In genomic region chr7:130352335-130353074, GRCh38 we compare ENCODE assay signal across 9 cellular contexts. TPM values are rescaled to one million over a fixed set of nuclear protein-coding genes. Genes with fewer than 3 reads are reported as not detected.
DNase-seq lines count a peak whose midpoint lies in the region; ATAC-seq and TF ChIP-seq lines count a peak whose summit lies in the region.
"Had no signal": no experiment of that assay in that cellular context is flagged by ENCODE, and none has a peak within 500 bp of the region (broad histone marks: within the 10 kb centered on the region; RNA-seq: fewer than 3 reads in every experiment).

No MANE protein-coding gene starts in this region.

- CTCF ChIA-PET in AG04450 (lab: Charles Lee): interaction anchor here (0.7 kb wide), 1 partner anchor 109 kb away, joined by 4 read pairs; no protein-coding TSS in a partner anchor

- H3K27ac Mint-ChIP-seq in chondrocyte (ENCODE audit: unreplicated experiment): peak overlapping the region; percentile 80
- H3K27ac Mint-ChIP-seq: CD8-positive, alpha-beta T cell had no signal

- TF ChIP-seq CTCF in AG04450 (IDR thresholded peaks at IDR 0.05; ENCODE audit: low read depth, low read length) (no peak), chondrocyte (IDR thresholded peaks at IDR 0.05) (no peak)

- H3K9me3 ChIP-seq in AG04450 (ENCODE audit: control insufficient read depth, insufficient read depth, low read length) (no peaks in the 10 kb centered on the region; the same call in 1 of the 2 replicates), muscle layer of duodenum (ENCODE audit: control insufficient read depth in 1 of 2, low read length in 2 of 2) (no peaks in the 10 kb centered on the region)

- H3K27me3 ChIP-seq in AG04450 (ENCODE audit: control insufficient read depth, insufficient read depth, low read length): no peaks in the 10 kb centered on the region
- H3K27me3 ChIP-seq in muscle layer of duodenum (ENCODE audit: low read depth, low read length): no peaks in the 10 kb centered on the region

- no peak for DNase-seq in AG04450 (ENCODE audit: low read depth, low spot score)
- DNase-seq in NCI-H187 (lab: John Stamatoyannopoulos, UW): peak; percentile 93 to 96
- DNase-seq in chondrocyte (ENCODE audit: low spot score): no peak
- no peak for DNase-seq in midbrain (lab: John Stamatoyannopoulos, UW)
- DNase-seq: CD8-positive, alpha-beta T cell had no signal

- H3K4me3 Mint-ChIP-seq in chondrocyte (ENCODE audit: unreplicated experiment): no peak overlapping the region
- H3K4me3 Mint-ChIP-seq: CD8-positive, alpha-beta T cell had no signal

- peaks cover 0 to 17% of the 10 kb centered on the region in 2 donors for H3K4me1 ChIP-seq in muscle layer of duodenum (ENCODE audit: control insufficient read depth in 1 of 2, insufficient read depth in 2 of 2, low read length in 2 of 2)

- ATAC-seq in GM21528 (IDR thresholded peaks at IDR 0.05; ENCODE audit: low FRiP score, unreplicated experiment): no peak
- ATAC-seq in GM21360 (IDR thresholded peaks at IDR 0.05; ENCODE audit: unreplicated experiment): no peak
- no peak for ATAC-seq in GM18909 (IDR thresholded peaks at IDR 0.05; ENCODE audit: poor library complexity, unreplicated experiment)
- ATAC-seq: CD8-positive, alpha-beta T cell had no signal

- peaks cover 63% of the 10 kb centered on the region for H3K4me1 Mint-ChIP-seq in chondrocyte (ENCODE audit: low read depth)

- H3K27me3 Mint-ChIP-seq in chondrocyte (ENCODE audit: low read depth): no peaks in the 10 kb centered on the region

- H3K4me3 ChIP-seq in AG04450 (ENCODE audit: low read depth, low read length) (peak overlapping the region; percentile 41), muscle layer of duodenum (ENCODE audit: low read depth in 1 of 2, low read length in 2 of 2) (no peak overlapping the region)

- H3K36me3 Mint-ChIP-seq in chondrocyte (ENCODE audit: low read depth): no peaks in the 10 kb centered on the region
- H3K36me3 Mint-ChIP-seq: CD8-positive, alpha-beta T cell had no signal

- no peaks in the 10 kb centered on the region for H3K9me3 Mint-ChIP-seq in chondrocyte (ENCODE audit: low read depth)
- H3K9me3 Mint-ChIP-seq: CD8-positive, alpha-beta T cell had no signal

- H3K27ac ChIP-seq in AG04450 (ENCODE audit: low read depth, low read length) (peak overlapping the region; percentile 65), muscle layer of duodenum (ENCODE audit: low read length) (peak overlapping the region; percentile 58)

- H3K36me3 ChIP-seq in muscle layer of duodenum (ENCODE audit: control insufficient read depth in 1 of 2, insufficient read depth in 2 of 2, low read length in 2 of 2): no peaks in the 10 kb centered on the region

- POLR2A ChIA-PET in AG04450 (lab: Yijun Ruan, JAX): interaction anchor here (0.7 to 1.4 kb wide), 3 partner anchors 11 to 147 kb away, joined by 3 to 5 read pairs (median 3); partner anchors contain the start of gene TMEM209

RNA-seq across cellular contexts. Expression of gene CPA5, which starts 7.9 kb away (rescaled TPM):
- 0.14 and 0.16 TPM in 2 replicates for polyA plus RNA-seq in AG04450 (2011; rRNA removed)
- polyA minus RNA-seq in AG04450 (2011; rRNA and poly(A)+ RNA removed): 0.23 TPM in 1 of 2 replicates, not detected in the other
- not detected in 3 replicates for total RNA-seq in chondrocyte
- total RNA-seq: CD8-positive, alpha-beta T cell had no signal

RNA-seq across cellular contexts. Expression of gene CPA1, which starts 27.8 kb away (rescaled TPM):
- polyA plus RNA-seq in AG04450 (2011; rRNA removed): 0.07 and 0.09 TPM in 2 replicates
- polyA minus RNA-seq in AG04450 (2011; rRNA and poly(A)+ RNA removed): not detected in 2 replicates
- total RNA-seq in chondrocyte: 0.20 TPM in 1 of 3 replicates, not detected in the others
- total RNA-seq: CD8-positive, alpha-beta T cell had no signal

RNA-seq across cellular contexts. Expression of gene CPA4, which starts 59.5 kb away (rescaled TPM):
- 65.7 and 71.8 TPM in 2 replicates for polyA plus RNA-seq in AG04450 (2011; rRNA removed)
- polyA minus RNA-seq in AG04450 (2011; rRNA and poly(A)+ RNA removed): 58.9 and 61.8 TPM in 2 replicates
- 2.1 to 10.3 TPM (median 7.9 TPM) in 3 replicates for total RNA-seq in chondrocyte
- total RNA-seq: CD8-positive, alpha-beta T cell had no signal

Comparison
In these comparisons a context has a peak if more than half of its experiments do, and no peak if none do; other contexts are left out.
1. DNase-seq: peak in NCI-H187 (2 of 2); none in AG04450 (single experiment), chondrocyte (single experiment) and midbrain (single experiment).